1 cellular context compared by ENCODE assay signal in genomic region chr10:119178371-119179119, GRCh38.
A peak's percentile ranks its signal among the peaks of the same experiment; 100 is the strongest.
TF ChIP-seq lines count a peak whose summit lies in the region.

TSS of gene PRDX3 (minus strand) at chr10:119178812. CDS start at chr10:119178790, 22 bp downstream.

TF ChIP-seq in HepG2, 621 proteins besides CTCF, POLR2A, EP300 and RAD21 (continued from another document and continues in another):
- TF ChIP-seq ZNF12 (CRISPR knock-in tag; IDR thresholded peaks at IDR 0.05) (no peak), HNF1A (IDR thresholded peaks at IDR 0.05; ENCODE audit: low read depth) (no peak), HNF1A (CRISPR knock-in tag; IDR thresholded peaks at IDR 0.05; ENCODE audit: borderline replicate concordance) (peak; percentile 53; the same call in 1 of the 2 replicates), ZNF572 (CRISPR knock-in tag; IDR thresholded peaks at IDR 0.05) (no peak), ZNF770 (CRISPR knock-in tag; IDR thresholded peaks at IDR 0.05) (no peak), ZNF317 (CRISPR knock-in tag; IDR thresholded peaks at IDR 0.05) (peak; percentile 58; the same call in 1 of the 2 replicates), ZBTB7A (CRISPR knock-in tag; IDR thresholded peaks at IDR 0.05) (peak; percentile 63; the same call in 1 of the 2 replicates), ZBTB43 (CRISPR knock-in tag; conservative IDR thresholded peaks at IDR 0.05) (0 out of 2 replicates have a peak, but pooled peaks have one; percentile 49), NFIB (CRISPR knock-in tag; IDR thresholded peaks at IDR 0.05; ENCODE audit: borderline replicate concordance) (no peak), FOXA1 (IDR thresholded peaks at IDR 0.05) (no peak), FOXA1 (CRISPR knock-in tag; IDR thresholded peaks at IDR 0.05) (peak; percentile 9; the same call in 1 of the 2 replicates), MED1 (CRISPR knock-in tag; IDR thresholded peaks at IDR 0.05) (peak; percentile 35; the same call in 1 of the 2 replicates), ZNF432 (CRISPR knock-in tag; IDR thresholded peaks at IDR 0.05; ENCODE audit: borderline replicate concordance) (no peak), GABPA (IDR thresholded peaks at IDR 0.05; ENCODE audit: low read depth, low read length) (peak; percentile 32), GABPA (CRISPR knock-in tag; IDR thresholded peaks at IDR 0.05; ENCODE audit: low read depth) (peak; percentile 64), ZNF124 (CRISPR knock-in tag; IDR thresholded peaks at IDR 0.05) (0 out of 2 replicates have a peak, but pooled peaks have one; percentile 69), ZNF337 (CRISPR knock-in tag; IDR thresholded peaks at IDR 0.05; ENCODE audit: borderline replicate concordance, low read depth) (peak; percentile 71; the same call in 1 of the 2 replicates), NFAT5 (CRISPR knock-in tag; IDR thresholded peaks at IDR 0.05) (no peak; the same call in 1 of the 2 replicates), SIN3A (IDR thresholded peaks at IDR 0.05; ENCODE audit: borderline replicate concordance, low read depth, low read length) (peak; percentile 73; the same call in 1 of the 2 replicates), ZFAT (CRISPR knock-in tag; conservative IDR thresholded peaks at IDR 0.05) (no peak), CHD2 (IDR thresholded peaks at IDR 0.05; ENCODE audit: low read depth, low read length) (peak; percentile 15; the same call in 1 of the 2 replicates), ZNF33A (CRISPR knock-in tag; IDR thresholded peaks at IDR 0.05; ENCODE audit: borderline replicate concordance) (peak; percentile 68; the same call in 1 of the 2 replicates), RARA (CRISPR knock-in tag; IDR thresholded peaks at IDR 0.05) (no peak), IKZF4 (CRISPR knock-in tag; IDR thresholded peaks at IDR 0.05; ENCODE audit: borderline replicate concordance, low read depth, not compliant biosample characterization) (peak; percentile 51), EZH2 (conservative IDR thresholded peaks at IDR 0.05; ENCODE audit: low read depth, low read length) (no peak), ZKSCAN8 (CRISPR knock-in tag; IDR thresholded peaks at IDR 0.05; ENCODE audit: borderline replicate concordance) (no peak), PATZ1 (CRISPR knock-in tag; IDR thresholded peaks at IDR 0.05) (peak; percentile 35; the same call in 1 of the 2 replicates), MTF1 (CRISPR knock-in tag; IDR thresholded peaks at IDR 0.05) (no peak), RORA (CRISPR knock-in tag; IDR thresholded peaks at IDR 0.05) (no peak), ZNF331 (CRISPR knock-in tag; IDR thresholded peaks at IDR 0.05) (0 out of 2 replicates have a peak, but pooled peaks have one; percentile 16), ZNF781 (CRISPR knock-in tag; IDR thresholded peaks at IDR 0.05; ENCODE audit: borderline replicate concordance, not compliant biosample characterization) (peak; percentile 44), ZNF768 (CRISPR knock-in tag; IDR thresholded peaks at IDR 0.05) (peak; percentile 60; the same call in 1 of the 2 replicates), TEAD3 (CRISPR knock-in tag; optimal IDR thresholded peaks at IDR 0.05; ENCODE audit: borderline replicate concordance) (peak; percentile 6), XRCC5 (optimal IDR thresholded peaks at IDR 0.05; ENCODE audit: low read length) (no peak), KLF11 (CRISPR knock-in tag; IDR thresholded peaks at IDR 0.05) (peak; percentile 91), SP5 (CRISPR knock-in tag; IDR thresholded peaks at IDR 0.05; ENCODE audit: borderline replicate concordance, low read depth) (peak; percentile 47; the same call in 1 of the 2 replicates), HMGXB4 (CRISPR knock-in tag; IDR thresholded peaks at IDR 0.05; ENCODE audit: borderline replicate concordance in 1 of 2, low read depth in 1 of 2) (peak in 1 of 2 experiments; percentile 52; a peak in 2 of 4 replicates), CEBPZ (IDR thresholded peaks at IDR 0.05; ENCODE audit: low read length) (no peak), BRD4 (CRISPR knock-in tag; IDR thresholded peaks at IDR 0.05) (peak; percentile 74; the same call in 1 of the 2 replicates)
